Comparison of ENCODE assay signal across 16 cellular contexts in genomic region chr14:75142494-75142893, GRCh38. TPM values are rescaled to one million over a fixed set of nuclear protein-coding genes. Genes with fewer than 3 reads are reported as not detected.
DNase-seq lines count a peak whose midpoint lies in the region; ATAC-seq, FAIRE-seq and TF ChIP-seq lines count a peak whose summit lies in the region.
"Had no signal": no experiment of that assay in that cellular context is flagged by ENCODE, and none has a peak within 500 bp of the region (broad histone marks: within the 10 kb centered on the region; RNA-seq: fewer than 3 reads in every experiment).

No MANE protein-coding gene starts in this region.

- H2AFZ ChIP-seq in PC-9: no peak overlapping the region

- CTCF ChIA-PET in CD8-positive, alpha-beta T cell (lab: Charles Lee): interaction anchor here (0.9 to 22.7 kb wide), 4 partner anchors 13 to 161 kb away, joined by 3 to 473 read pairs (median 4); no protein-coding TSS in a partner anchor
- CTCF ChIA-PET in PC-9 (lab: Charles Lee): interaction anchor here (0.6 kb wide), 1 partner anchor 202 kb away, joined by 4 read pairs; no protein-coding TSS in a partner anchor

- no peaks in the 10 kb centered on the region for H3K9me3 ChIP-seq in CD8-positive, alpha-beta T cell (ENCODE audit: low read length)
- H3K9me3 ChIP-seq in PC-9 (ENCODE audit: insufficient read depth, low read depth): no peaks in the 10 kb centered on the region
- no peaks in the 10 kb centered on the region for H3K9me3 ChIP-seq in psoas muscle
- H3K9me3 ChIP-seq: lower lobe of right lung, Peyer's patch, suprapubic skin had no signal

- no peak for ATAC-seq in CD8-positive, alpha-beta T cell
- no peak for ATAC-seq in psoas muscle
- no peak for ATAC-seq in GM21825 (IDR thresholded peaks at IDR 0.05; ENCODE audit: unreplicated experiment)

- H3K79me2 ChIP-seq in PC-9 (ENCODE audit: low read depth): peaks cover 92% of the 10 kb centered on the region

- no TSS peak for BruUV-seq in PC-9 (replicated peaks; lab: Mats Ljungman, UMichigan)

- H3K36me3 Mint-ChIP-seq in CD8-positive, alpha-beta T cell: peaks cover 29% of the 10 kb centered on the region
- H3K36me3 Mint-ChIP-seq in immature natural killer cell: peaks cover 6 to 28% (median 10%) of the 10 kb centered on the region in 3 donors

- peaks cover 58% of the 10 kb centered on the region for H3F3A ChIP-seq in PC-9 (ENCODE audit: insufficient read depth, low read depth)

- H3K4me3 ChIP-seq in CD8-positive, alpha-beta T cell (ENCODE audit: low read depth, low read length): no peak overlapping the region
- H3K4me3 ChIP-seq in PC-9: no peak overlapping the region
- H3K4me3 ChIP-seq in psoas muscle: no peak overlapping the region
- H3K4me3 ChIP-seq: lower lobe of right lung, Peyer's patch, suprapubic skin had no signal

- no peak for TF ChIP-seq CTCF in CD8-positive, alpha-beta T cell (IDR thresholded peaks at IDR 0.05)
- TF ChIP-seq CTCF in PC-9 (conservative IDR thresholded peaks at IDR 0.05) (no peak), psoas muscle (IDR thresholded peaks at IDR 0.05) (no peak)

- H3K4me2 ChIP-seq in PC-9: no peak overlapping the region

- H4K20me1 ChIP-seq in PC-9 (ENCODE audit: insufficient read depth): peaks cover 59% of the 10 kb centered on the region

- peaks cover 55% of the 10 kb centered on the region for H3K4me1 ChIP-seq in CD8-positive, alpha-beta T cell (ENCODE audit: insufficient read depth, low read length)
- H3K4me1 ChIP-seq in PC-9 (replicated peaks; ENCODE audit: insufficient read depth) (no peaks in the 10 kb centered on the region), psoas muscle (peaks cover 43% of the 10 kb centered on the region)

- intact Hi-C loops in CD8-positive, alpha-beta T cell (cut with DNase I, micrococcal nuclease): loop anchor here (2.0 to 5.0 kb wide), 3 partner anchors 30 to 154 kb away; partner anchors contain the start of gene TMED10 (in 1 of the 2)
- intact Hi-C loops in PC-9 (cut with micrococcal nuclease; ENCODE audit: unreplicated experiment): no loop called here
- intact Hi-C loops in psoas muscle (cut with DNase I): no loop called here

- no peak overlapping the region for H3K27ac ChIP-seq in CD8-positive, alpha-beta T cell (ENCODE audit: low read depth, low read length)
- H3K27ac ChIP-seq in PC-9: peak overlapping the region; percentile 7
- H3K27ac ChIP-seq in psoas muscle: peak overlapping the region; percentile 20
- H3K27ac ChIP-seq: C4-2B, HL-60 had no signal

- POLR2A ChIA-PET in CD8-positive, alpha-beta T cell (lab: Charles Lee): no interaction called here
- POLR2A ChIA-PET in PC-9 (lab: Charles Lee; ENCODE audit: unreplicated experiment): no interaction called here

- FAIRE-seq in frontal cortex (lab: Jason Lieb, UNC): no peak
- FAIRE-seq: colon had no signal

- no peaks in the 10 kb centered on the region for H3K9me3 Mint-ChIP-seq in CD8-positive, alpha-beta T cell
- H3K9me3 Mint-ChIP-seq in immature natural killer cell: no peaks in the 10 kb centered on the region

- peaks cover 72% of the 10 kb centered on the region for H3K4me1 Mint-ChIP-seq in CD8-positive, alpha-beta T cell (ENCODE audit: low read depth)
- peaks cover 81 to 92% of the 10 kb centered on the region in 2 donors for H3K4me1 Mint-ChIP-seq in immature natural killer cell

- DNase-seq in CD8-positive, alpha-beta T cell: no peak
- DNase-seq in PC-9 (no peak), immature natural killer cell (no peak), psoas muscle (no peak), NCI-H187 (lab: John Stamatoyannopoulos, UW) (no peak), frontal cortex (ENCODE audit: low spot score in 2 of 2) (no peak)
- DNase-seq: activated CD4-positive, CD25-positive, alpha-beta regulatory T cell treated with anti-CD3 and anti-CD28 coated beads, Interleukin-2, amount 50 U/mL, for 72 hours; activated T-cell treated with anti-CD3 and anti-CD28 coated beads, Interleukin-2, amount 50 U/mL, for 1 hour; lower lobe of right lung; Peyer's patch; posterior cingulate gyrus had no signal

- 13 to 18% (median 18%) methylated on average over 1 of the region's 1 CpG for WGBS in psoas muscle, 3 donors

- H3K9me2 ChIP-seq in PC-9 (ENCODE audit: insufficient read depth): no peaks in the 10 kb centered on the region

- no peaks in the 10 kb centered on the region for H3K36me3 ChIP-seq in CD8-positive, alpha-beta T cell (ENCODE audit: insufficient read depth, low read length)
- H3K36me3 ChIP-seq in PC-9 (ENCODE audit: low read depth): peaks cover 16% of the 10 kb centered on the region
- H3K36me3 ChIP-seq in psoas muscle (ENCODE audit: insufficient read depth in 1 of 2, low read depth in 1 of 2): peaks cover 0 to 18% of the 10 kb centered on the region in 2 donors

- H3K27me3 Mint-ChIP-seq in CD8-positive, alpha-beta T cell (ENCODE audit: low read depth): no peaks in the 10 kb centered on the region
- H3K27me3 Mint-ChIP-seq in immature natural killer cell (ENCODE audit: low read depth in 3 of 3): peaks cover 0 to 2% (median 0%) of the 10 kb centered on the region in 3 donors

- no peak overlapping the region for H3K4me3 Mint-ChIP-seq in CD8-positive, alpha-beta T cell
- peak overlapping the region in 2 of 5 donors; percentile 8 to 33 for H3K4me3 Mint-ChIP-seq in immature natural killer cell

- H3K27ac Mint-ChIP-seq in CD8-positive, alpha-beta T cell: peak overlapping the region; percentile 13
- H3K27ac Mint-ChIP-seq in immature natural killer cell: peak overlapping the region in 5 of 6 donors; percentile 16 to 96 (median 88)

- H3K27me3 ChIP-seq in CD8-positive, alpha-beta T cell (ENCODE audit: insufficient read depth, low read length): no peaks in the 10 kb centered on the region
- H3K27me3 ChIP-seq in PC-9 (ENCODE audit: insufficient read depth, low read depth) (no peaks in the 10 kb centered on the region), psoas muscle (ENCODE audit: insufficient read depth in 3 of 3, low read length in 2 of 3) (no peaks in the 10 kb centered on the region)
- H3K27me3 ChIP-seq: Peyer's patch, suprapubic skin had no signal

RNA-seq across cellular contexts. Expression of gene NEK9, which starts 15.6 kb away (rescaled TPM):
- 10 to 100 TPM; 40.7 to 42.9 TPM for total RNA-seq in CD8-positive, alpha-beta T cell
- total RNA-seq in PC-9 (2021) (170 and 174 TPM in 2 replicates), psoas muscle (100 to 1,000 TPM in 1 of 4 donors, 10 to 100 TPM in 3; 69.1 to 116 (median 88.5) TPM), frontal cortex (20.0 TPM)
- polyA plus RNA-seq in immature natural killer cell (10 to 100 TPM; 10.4 to 15.2 (median 12.4) TPM), psoas muscle (10 to 100 TPM; 17.9 to 49.0 (median 28.0) TPM)

RNA-seq across cellular contexts. Expression of gene TMED10, which starts 33.9 kb away (rescaled TPM):
- total RNA-seq in CD8-positive, alpha-beta T cell: 100 to 1,000 TPM; 126 to 129 TPM
- total RNA-seq in PC-9 (2021) (709 and 770 TPM in 2 replicates), psoas muscle (100 to 1,000 TPM; 128 to 203 (median 159) TPM), frontal cortex (108 TPM)
- polyA plus RNA-seq in immature natural killer cell (100 to 1,000 TPM; 379 to 442 (median 439) TPM), psoas muscle (100 to 1,000 TPM in 2 of 3 donors, 10 to 100 TPM in 1; 88.2 to 255 (median 101) TPM)

Comparison
In these comparisons a context has a peak if more than half of its experiments do, and no peak if none do; other contexts are left out.
1. intact Hi-C loops: an anchor here in CD8-positive, alpha-beta T cell (2.0 to 5.0 kb wide); none called in PC-9 and psoas muscle.